Comparison of ENCODE assay signal across 8 cellular contexts in the genomic region with DNA sequence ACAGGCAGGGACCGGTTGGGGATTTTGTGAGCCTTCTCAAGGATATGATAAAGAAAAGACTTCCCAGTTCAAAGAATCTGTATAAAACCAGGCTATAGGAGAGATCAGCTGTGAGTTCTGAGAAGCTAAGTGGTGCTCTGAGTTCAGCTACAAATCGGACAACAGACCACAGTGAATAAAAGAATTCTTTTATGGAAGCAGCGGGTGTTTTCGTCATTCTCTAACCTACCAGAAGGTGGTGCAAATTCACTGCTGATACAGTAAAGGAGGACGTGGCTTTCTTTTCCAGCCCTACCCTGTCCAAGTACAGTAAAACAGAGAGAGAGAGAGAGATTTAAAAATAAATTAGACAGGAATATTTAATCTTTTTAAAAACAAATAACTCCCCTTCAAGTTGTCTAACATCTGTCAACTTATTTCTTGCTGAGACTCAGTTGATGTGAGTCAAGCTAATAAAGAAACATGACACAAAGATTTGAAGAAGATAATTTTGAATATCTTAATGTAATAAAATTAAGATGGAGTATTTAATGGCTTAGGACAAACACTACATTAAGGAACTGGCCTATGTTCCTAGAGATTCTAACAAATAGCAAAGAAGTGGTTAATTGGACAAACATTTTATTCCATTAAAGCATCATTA.
DNase-seq lines count a peak whose midpoint lies in the region; ATAC-seq, FAIRE-seq and TF ChIP-seq lines count a peak whose summit lies in the region.

No MANE protein-coding gene starts in this region.

- H3K36me3 Mint-ChIP-seq in activated CD4-positive, alpha-beta T cell treated with anti-CD3 and anti-CD28 coated beads, Interleukin-2, amount 10 ng/mL, durations not matched to agents 7 days and 5 days (ENCODE audit: low read depth), result no peaks in the 10 kb centered on the region

- H3K27ac ChIP-seq in foreskin keratinocyte (no peak overlapping the region), pancreas (no peak overlapping the region)

- H3K9me3 ChIP-seq in pancreas, result no peaks in the 10 kb centered on the region

- WGBS in pancreas, 2 donors, result 9 to 11% methylated on average over 5 of the region's 5 CpGs

- CTCF ChIA-PET in activated CD4-positive, alpha-beta T cell treated with anti-CD3 and anti-CD28 coated beads, Interleukin-2, amount 10 ng/mL, durations not matched to agents 7 days and 5 days (lab: Charles Lee), result interaction anchor here (0.7 to 2.7 kb wide), 4 partner anchors 10 to 633 kb away, joined by 3 to 11 read pairs (median 4); no protein-coding TSS in a partner anchor

- H3K36me3 ChIP-seq in pancreas, result no peaks in the 10 kb centered on the region

- H3K4me1 ChIP-seq in foreskin keratinocyte (no peaks in the 10 kb centered on the region), pancreas (peaks cover 0 to 5% (median 0%) of the 10 kb centered on the region in 3 donors)

- peaks cover 29% of the 10 kb centered on the region for H3K4me1 Mint-ChIP-seq in activated CD4-positive, alpha-beta T cell treated with anti-CD3 and anti-CD28 coated beads, Interleukin-2, amount 10 ng/mL, durations not matched to agents 7 days and 5 days

- H3K27ac Mint-ChIP-seq in activated CD4-positive, alpha-beta T cell treated with anti-CD3 and anti-CD28 coated beads, Interleukin-2, amount 10 ng/mL, durations not matched to agents 7 days and 5 days, result no peak overlapping the region

- no peak overlapping the region for H3K4me3 ChIP-seq in pancreas

- peaks cover 72% of the 10 kb centered on the region for H3K27me3 Mint-ChIP-seq in activated CD4-positive, alpha-beta T cell treated with anti-CD3 and anti-CD28 coated beads, Interleukin-2, amount 10 ng/mL, durations not matched to agents 7 days and 5 days

- intact Hi-C loops in pancreas (cut with DNase I), result loop anchor here in 1 of 3 donors (10.0 kb wide), 1 partner anchor 633 kb away; no protein-coding TSS in a partner anchor

- peaks cover 74% of the 10 kb centered on the region for H3K27me3 ChIP-seq in foreskin keratinocyte
- peaks cover 15 to 39% (median 20%) of the 10 kb centered on the region in 4 donors for H3K27me3 ChIP-seq in pancreas

- FAIRE-seq in D721Med (lab: Jason Lieb, UNC) (no peak), pancreas (lab: Jason Lieb, UNC) (peak; percentile 94)

- ATAC-seq in GM19023 (IDR thresholded peaks at IDR 0.05; ENCODE audit: unreplicated experiment), result peak; percentile 36
- ATAC-seq in HG03175 (IDR thresholded peaks at IDR 0.05; ENCODE audit: unreplicated experiment), result peak; percentile 52
- ATAC-seq in foreskin keratinocyte, result peak; percentile 86
- peak; percentile 66 to 96 (median 94) for ATAC-seq in pancreas

- no peak for DNase-seq in D721Med (ENCODE audit: insufficient read length, low spot score)
- DNase-seq in NCI-H2227 treated with DMSO at 0.1 percent for 48 hours (lab: John Stamatoyannopoulos, UW), result peak; percentile 72
- peak; percentile 58 for DNase-seq in activated CD4-positive, alpha-beta T cell treated with anti-CD3 and anti-CD28 coated beads, Interleukin-2, amount 10 ng/mL, durations not matched to agents 7 days and 5 days
- DNase-seq in foreskin keratinocyte, result peak in 1 of 2 donors; percentile 55
- peak in 3 of 6 donors; percentile 30 to 55 (median 38) for DNase-seq in pancreas
- no peak for DNase-seq in GOT3 (lab: John Stamatoyannopoulos, UW)

- TF ChIP-seq CTCF in D721Med (IDR thresholded peaks at IDR 0.05; ENCODE audit: insufficient read depth, missing control alignments), result peak; percentile 84
- peak; percentile 89 for TF ChIP-seq CTCF in foreskin keratinocyte (conservative IDR thresholded peaks at IDR 0.05)
- TF ChIP-seq CTCF in pancreas (IDR thresholded peaks at IDR 0.05), result peak; percentile 30 to 50 (median 44)

- H3K4me3 Mint-ChIP-seq in activated CD4-positive, alpha-beta T cell treated with anti-CD3 and anti-CD28 coated beads, Interleukin-2, amount 10 ng/mL, durations not matched to agents 7 days and 5 days, result no peak overlapping the region

- POLR2A ChIA-PET in activated CD4-positive, alpha-beta T cell treated with anti-CD3 and anti-CD28 coated beads, Interleukin-2, amount 10 ng/mL, durations not matched to agents 7 days and 5 days (lab: Charles Lee), result no interaction called here

- H3K9me3 Mint-ChIP-seq in activated CD4-positive, alpha-beta T cell treated with anti-CD3 and anti-CD28 coated beads, Interleukin-2, amount 10 ng/mL, durations not matched to agents 7 days and 5 days, result no peaks in the 10 kb centered on the region

Comparison
In these comparisons a context has a peak if more than half of its experiments do, and no peak if none do; other contexts are left out.
1. DNase-seq: peak in NCI-H2227 treated with DMSO at 0.1 percent for 48 hours (single experiment) and activated CD4-positive, alpha-beta T cell treated with anti-CD3 and anti-CD28 coated beads, Interleukin-2, amount 10 ng/mL, durations not matched to agents 7 days and 5 days (single experiment); none in D721Med (single experiment) and GOT3 (single experiment).
2. ATAC-seq: peak in every context shown above with its lines; median percentile 94 in pancreas; 86 in foreskin keratinocyte; 52 in HG03175; 36 in GM19023.
3. Peak in every context shown above with its lines, with median percentiles within 50 percentile points of each other: CTCF ChIP-seq.